ENCODE assay signal across 19 cellular contexts in genomic region chr10:118383063-118383689, GRCh38.
"Had no signal": no experiment of that assay in that cellular context is flagged by ENCODE, and none has a peak within 500 bp of the region (broad histone marks: within the 10 kb centered on the region; RNA-seq: fewer than 3 reads in every experiment).

No MANE protein-coding gene starts in this region.

- H2AFZ ChIP-seq: hepatocyte had no signal

- H3K4me3 Mint-ChIP-seq: dendritic cell treated with granulocyte-macrophage colony-stimulating factor and Interleukin-4, amounts not matched to agents 40 ng/mL and 50 ng/mL, for 4 days; effector memory CD8-positive, alpha-beta T cell; natural killer cell; neural crest cell had no signal

- H3K27me3 ChIP-seq: ovary, right atrium auricular region, tibial artery, upper lobe of left lung, uterus had no signal

- H3K4me1 Mint-ChIP-seq: natural killer cell, neural crest cell had no signal

- H3K27ac ChIP-seq: hepatocyte, ovary, right atrium auricular region, suprapubic skin, tibial artery, upper lobe of left lung, uterus had no signal

- FAIRE-seq: colon, islet of Langerhans, small intestine had no signal

- H3K36me3 ChIP-seq: ovary, right atrium auricular region, suprapubic skin, tibial artery, upper lobe of left lung, uterus had no signal

- H3K9me3 Mint-ChIP-seq: dendritic cell treated with granulocyte-macrophage colony-stimulating factor and Interleukin-4, amounts not matched to agents 40 ng/mL and 50 ng/mL, for 4 days; natural killer cell; neural crest cell had no signal

- H3K4me3 ChIP-seq: hepatocyte, ovary, right atrium auricular region, suprapubic skin, tibial artery, upper lobe of left lung, uterus had no signal

- H3K4me1 ChIP-seq: right atrium auricular region, suprapubic skin, tibial artery, upper lobe of left lung, uterus had no signal

- ATAC-seq: effector memory CD8-positive, alpha-beta T cell; natural killer cell had no signal

- H3K36me3 Mint-ChIP-seq: natural killer cell had no signal

- H3K27ac Mint-ChIP-seq: dendritic cell treated with granulocyte-macrophage colony-stimulating factor and Interleukin-4, amounts not matched to agents 40 ng/mL and 50 ng/mL, for 4 days; effector memory CD8-positive, alpha-beta T cell; natural killer cell had no signal

- H3K9me3 ChIP-seq: ovary, suprapubic skin, uterus had no signal

- H3K79me2 ChIP-seq: hepatocyte had no signal

- H3K4me2 ChIP-seq: hepatocyte had no signal

- DNase-seq: effector memory CD8-positive, alpha-beta T cell; foreskin melanocyte; kidney glomerular epithelial cell; mammary epithelial cell; natural killer cell; ovary; small intestine; stimulated activated CD4-positive, alpha-beta T cell treated with anti-CD3 and anti-CD28 coated beads, Interleukin-12 subunit alpha, Interleukin-12 subunit beta, amount 100 ng/mL, for 4 hours; stimulated activated naive CD4-positive, alpha-beta T cell; tibial artery; upper lobe of left lung; uterus had no signal
